In the genomic region with DNA sequence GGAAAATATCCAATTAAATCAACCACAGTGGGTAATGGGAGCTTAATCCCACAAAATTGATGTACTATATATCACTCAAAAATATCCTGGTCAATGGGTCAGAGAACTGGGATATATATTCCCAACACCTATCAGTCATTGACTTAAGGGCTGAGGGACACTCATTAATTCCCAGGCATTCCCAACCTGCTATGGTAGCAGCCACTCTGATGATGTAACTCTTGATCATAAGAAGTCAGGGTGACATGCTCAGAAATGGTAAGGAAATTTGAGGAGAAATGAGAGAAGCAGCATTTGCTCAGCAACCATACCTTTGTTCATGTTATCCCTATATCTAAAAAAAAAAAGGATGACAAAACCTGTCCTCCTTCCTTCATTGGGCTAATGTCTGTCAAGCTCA, we compare ENCODE assay signal across 22 cellular contexts. TPM values are rescaled to one million over a fixed set of nuclear protein-coding genes. Genes with fewer than 3 reads are reported as not detected.
DNase-seq lines count a peak whose midpoint lies in the region; ATAC-seq and TF ChIP-seq lines count a peak whose summit lies in the region.
"Had no signal": no experiment of that assay in that cellular context is flagged by ENCODE, and none has a peak within 500 bp of the region (broad histone marks: within the 10 kb centered on the region; RNA-seq: fewer than 3 reads in every experiment).

No MANE protein-coding gene starts in this region.

- H3K27ac ChIP-seq in RWPE2 (ENCODE audit: poor library complexity, severe bottlenecking) (peak overlapping the region; percentile 97), epithelial cell of prostate (peak overlapping the region; percentile 76), trophoblast cell (ENCODE audit: low read depth, low read length) (no peak overlapping the region), tibial nerve (peak overlapping the region in 1 of 4 donors; percentile 23)
- H3K27ac ChIP-seq: KMS-11, VCaP had no signal

- H3K4me3 ChIP-seq in RWPE2 (ENCODE audit: severe bottlenecking) (no peak overlapping the region), trophoblast cell (ENCODE audit: low read depth, low read length) (no peak overlapping the region), tibial nerve (no peak overlapping the region)
- H3K4me3 ChIP-seq: adrenal gland had no signal

- H3K4me2 ChIP-seq in trophoblast cell (ENCODE audit: low read length): no peak overlapping the region
- H3K4me2 ChIP-seq: KMS-11 had no signal

- no peak overlapping the region for H3K4ac ChIP-seq in trophoblast cell (ENCODE audit: low read depth, low read length)

- no peak overlapping the region for H3K9ac ChIP-seq in trophoblast cell (ENCODE audit: low read length)
- H3K9ac ChIP-seq: KMS-11 had no signal

- no peak overlapping the region for H2AFZ ChIP-seq in trophoblast cell (ENCODE audit: insufficient read depth, low read length, poor library complexity)

- H3K79me1 ChIP-seq in trophoblast cell (ENCODE audit: low read length): peaks cover 16% of the 10 kb centered on the region

- H3K14ac ChIP-seq in trophoblast cell (ENCODE audit: low read length): no peak overlapping the region

- no peak overlapping the region for H4K91ac ChIP-seq in trophoblast cell (ENCODE audit: low read depth, low read length)

- no peak overlapping the region for H4K12ac ChIP-seq in trophoblast cell (ENCODE audit: low read depth, low read length)

- TF ChIP-seq POLR2A in tibial nerve (IDR thresholded peaks at IDR 0.05): no peak

- peak overlapping the region; percentile 59 for H2AK5ac ChIP-seq in trophoblast cell (ENCODE audit: low read length)

- no peak for TF ChIP-seq CTCF in RWPE2 (IDR thresholded peaks at IDR 0.05; ENCODE audit: poor library complexity, severe bottlenecking)
- no peak for TF ChIP-seq CTCF in tibial nerve (IDR thresholded peaks at IDR 0.05)

- H3K18ac ChIP-seq in trophoblast cell (ENCODE audit: low read length): no peak overlapping the region

- no peak overlapping the region for H4K8ac ChIP-seq in trophoblast cell (ENCODE audit: low read depth, low read length)

- H3K23ac ChIP-seq in trophoblast cell (ENCODE audit: low read length): no peak overlapping the region

- H2BK5ac ChIP-seq in trophoblast cell (ENCODE audit: low read depth, low read length, poor library complexity): no peak overlapping the region

- no peaks in the 10 kb centered on the region for H3K9me3 ChIP-seq in RWPE2 (ENCODE audit: severe bottlenecking)
- no peaks in the 10 kb centered on the region for H3K9me3 ChIP-seq in trophoblast cell (ENCODE audit: insufficient read depth, low read depth, low read length)
- no peaks in the 10 kb centered on the region for H3K9me3 ChIP-seq in tibial nerve
- H3K9me3 ChIP-seq: adrenal gland had no signal

- H3K27me3 ChIP-seq in RWPE2 (ENCODE audit: insufficient read depth, poor library complexity, severe bottlenecking): no peaks in the 10 kb centered on the region
- H3K27me3 ChIP-seq in trophoblast cell (ENCODE audit: insufficient read depth, low read length): no peaks in the 10 kb centered on the region
- no peaks in the 10 kb centered on the region for H3K27me3 ChIP-seq in tibial nerve
- H3K27me3 ChIP-seq: adrenal gland had no signal

- DNase-seq in EL: peak; percentile 47
- no peak for DNase-seq in RWPE2 (ENCODE audit: low spot score)
- DNase-seq in epithelial cell of prostate (ENCODE audit: low read depth, low spot score): no peak
- DNase-seq in trophoblast cell: no peak
- no peak for DNase-seq in tibial nerve (ENCODE audit: low spot score in 2 of 2)
- DNase-seq in SKM-1 (lab: John Stamatoyannopoulos, UW; ENCODE audit: unreplicated experiment): no peak
- DNase-seq: activated CD8-positive, alpha-beta memory T cell treated with anti-CD3 and anti-CD28 coated beads, Interleukin-2, amount 50 U/mL, for 48 hours; activated gamma-delta T cell; adrenal gland; CD4-positive, CD25-positive, alpha-beta regulatory T cell; DMS153; effector memory CD8-positive, alpha-beta T cell; kidney; naive B cell; NCI-H187; NCI-H748 treated with DMSO at 0.1 percent for 48 hours; occipital lobe; right cardiac atrium had no signal

- peaks cover 9% of the 10 kb centered on the region for H3K79me2 ChIP-seq in trophoblast cell (ENCODE audit: control insufficient read depth, insufficient read depth, low read length, poor library complexity)

- H2BK12ac ChIP-seq in trophoblast cell (ENCODE audit: low read length): no peak overlapping the region

- no peak for ATAC-seq in RWPE2 (ENCODE audit: low read depth)
- no peak for ATAC-seq in HG02981 (IDR thresholded peaks at IDR 0.05; ENCODE audit: unreplicated experiment)
- no peak for ATAC-seq in GM19455 (IDR thresholded peaks at IDR 0.05; ENCODE audit: unreplicated experiment)
- ATAC-seq: effector memory CD8-positive, alpha-beta T cell; right cardiac atrium had no signal

- H3K4me1 ChIP-seq in RWPE2 (ENCODE audit: insufficient read depth, poor library complexity, severe bottlenecking) (peaks cover 55% of the 10 kb centered on the region), trophoblast cell (ENCODE audit: control insufficient read depth in 1 of 2, insufficient read depth in 2 of 2, low read length in 2 of 2) (peaks cover 3 to 10% of the 10 kb centered on the region in 2 experiments), tibial nerve (peaks cover 0 to 31% (median 2%) of the 10 kb centered on the region in 4 donors)

- no peak for TF ChIP-seq EP300 in tibial nerve (IDR thresholded peaks at IDR 0.05)

- H3K36me3 ChIP-seq in RWPE2 (ENCODE audit: low read depth) (0 out of 2 replicates have a peak, but pooled peaks cover 10% of the 10 kb centered on the region), trophoblast cell (ENCODE audit: control insufficient read depth in 1 of 2, insufficient read depth in 2 of 2, low read length in 2 of 2) (no peaks in the 10 kb centered on the region), tibial nerve (no peaks in the 10 kb centered on the region)
- H3K36me3 ChIP-seq: adrenal gland had no signal

- H2BK120ac ChIP-seq in trophoblast cell (ENCODE audit: insufficient read depth, low read length, poor library complexity): no peak overlapping the region

RNA-seq across cellular contexts. Expression of gene PLOD2, which starts 3.1 kb away (rescaled TPM):
- 110 and 115 TPM in 2 replicates for polyA plus RNA-seq in trophoblast cell (2013)
- 10 to 100 TPM; 17.2 to 27.6 (median 19.5) TPM for total RNA-seq in tibial nerve
- polyA plus RNA-seq: CD4-positive, CD25-positive, alpha-beta regulatory T cell had no signal
